In genomic region chr7:101156277-101156676, GRCh38 we compare ENCODE assay signal across 1 cellular context.
TF ChIP-seq lines count a peak whose summit lies in the region.

No MANE protein-coding gene starts in this region.

TF ChIP-seq in H1, 55 proteins besides CTCF, POLR2A, EP300 and RAD21:
- TF ChIP-seq CBX8 (IDR thresholded peaks at IDR 0.05; ENCODE audit: borderline replicate concordance, low read depth, low read length) (no peak), RNF2 (IDR thresholded peaks at IDR 0.05; ENCODE audit: borderline replicate concordance, low read depth, low read length, missing control alignments, poor library complexity, severe bottlenecking) (no peak), CEBPB (IDR thresholded peaks at IDR 0.05; ENCODE audit: low read depth, low read length) (no peak), ATF3 (IDR thresholded peaks at IDR 0.05; ENCODE audit: insufficient read depth, low read depth, low read length) (no peak), NRF1 (IDR thresholded peaks at IDR 0.05; ENCODE audit: low read depth, low read length) (no peak), SIX5 (IDR thresholded peaks at IDR 0.05; ENCODE audit: low read depth, low read length) (no peak), EZH2 (IDR thresholded peaks at IDR 0.05; ENCODE audit: low read depth, low read length, severe bottlenecking) (no peak), ZNF274 (IDR thresholded peaks at IDR 0.05; ENCODE audit: borderline replicate concordance, extremely low read depth, low read length) (no peak), BACH1 (IDR thresholded peaks at IDR 0.05; ENCODE audit: low read length) (no peak), RBBP5 (IDR thresholded peaks at IDR 0.05; ENCODE audit: borderline replicate concordance, low read depth, low read length) (no peak), PHF8 (conservative IDR thresholded peaks at IDR 0.05; ENCODE audit: low read depth, low read length) (no peak), BRCA1 (IDR thresholded peaks at IDR 0.05; ENCODE audit: low read depth, low read length) (no peak)
